11 cellular contexts compared by ENCODE assay signal in genomic region chr3:170726976-170727661, GRCh38.
DNase-seq lines count a peak whose midpoint lies in the region; ATAC-seq and TF ChIP-seq lines count a peak whose summit lies in the region.
"Had no signal": no experiment of that assay in that cellular context is flagged by ENCODE, and none has a peak within 500 bp of the region (broad histone marks: within the 10 kb centered on the region; RNA-seq: fewer than 3 reads in every experiment).

No MANE protein-coding gene starts in this region.

- no peak overlapping the region for H3K4me3 Mint-ChIP-seq in WTC11
- H3K4me3 Mint-ChIP-seq: neural crest cell had no signal

- no peaks in the 10 kb centered on the region for H3K9me3 Mint-ChIP-seq in WTC11
- H3K9me3 Mint-ChIP-seq: neural crest cell had no signal

- intact Hi-C loops in esophagus squamous epithelium (cut with DNase I), result no loop called here

- TF ChIP-seq CTCF in esophagus squamous epithelium (IDR thresholded peaks at IDR 0.05), result no peak
- TF ChIP-seq CTCF in retinal pigment epithelial cell (conservative IDR thresholded peaks at IDR 0.05; ENCODE audit: low read depth, low read length), result no peak
- TF ChIP-seq CTCF in WTC11 (IDR thresholded peaks at IDR 0.05), result no peak

- H3K4me1 ChIP-seq in SJCRH30 (peaks cover 20% of the 10 kb centered on the region), esophagus squamous epithelium (peaks cover 0 to 16% (median 8%) of the 10 kb centered on the region in 3 donors)

- ATAC-seq in WTC11, result no peak
- ATAC-seq in stimulated activated naive CD8-positive, alpha-beta T cell treated with anti-CD3 and anti-CD28 coated beads, Interleukin-15, Interleukin-2, amounts not matched to agents 100 U/mL and 50 U/mL, for 24 hours, result no peak
- no peak for ATAC-seq in HG02588 (IDR thresholded peaks at IDR 0.05; ENCODE audit: unreplicated experiment)

- POLR2A ChIA-PET in WTC11 (lab: Charles Lee), result no interaction called here

- H3K27me3 Mint-ChIP-seq in WTC11 (ENCODE audit: low read depth), result no peaks in the 10 kb centered on the region

- H3K36me3 Mint-ChIP-seq in WTC11, result no peaks in the 10 kb centered on the region

- 12 to 21% methylated on average over 2 of the region's 2 CpGs for WGBS in esophagus squamous epithelium, 2 donors

- no peaks in the 10 kb centered on the region for H3K36me3 ChIP-seq in SJCRH30
- H3K36me3 ChIP-seq in esophagus squamous epithelium, result no peaks in the 10 kb centered on the region

- TF ChIP-seq POLR2A in esophagus squamous epithelium (IDR thresholded peaks at IDR 0.05), result no peak

- peak overlapping the region; percentile 90 for H3K27ac ChIP-seq in SJCRH30
- H3K27ac ChIP-seq in esophagus squamous epithelium, result peak overlapping the region in 3 of 4 donors; percentile 20 to 57 (median 57)

- H3K27ac Mint-ChIP-seq in WTC11, result no peak overlapping the region

- H3K9me3 ChIP-seq in SJCRH30 (replicated peaks) (no peaks in the 10 kb centered on the region), esophagus squamous epithelium (no peaks in the 10 kb centered on the region)

- H3K4me3 ChIP-seq in SJCRH30 (no peak overlapping the region), esophagus squamous epithelium (no peak overlapping the region), retinal pigment epithelial cell (ENCODE audit: low read length) (no peak overlapping the region)

- H3K4me1 Mint-ChIP-seq in WTC11, result peaks cover 5% of the 10 kb centered on the region

- DNase-seq in EL, result peak; percentile 91
- DNase-seq in SJCRH30, result no peak
- DNase-seq in esophagus squamous epithelium (lab: John Stamatoyannopoulos, UW), result no peak
- peak; percentile 71 for DNase-seq in retinal pigment epithelial cell (ENCODE audit: low read depth)
- DNase-seq in WTC11 (ENCODE audit: low spot score), result no peak
- no peak for DNase-seq in stimulated activated naive CD8-positive, alpha-beta T cell treated with anti-CD3 and anti-CD28 coated beads, Interleukin-15, Interleukin-2, amounts not matched to agents 100 U/mL and 50 U/mL, for 24 hours
- DNase-seq in activated effector memory CD4-positive, alpha-beta T cell treated with Interleukin-2 at 50 U/mL for 16 hours, result no peak
- DNase-seq: activated CD4-positive, alpha-beta T cell treated with anti-CD3 and anti-CD28 coated beads for 1 hour; KBM-7 had no signal

- CTCF ChIA-PET in WTC11 (lab: Charles Lee), result interaction anchor here (1.5 kb wide), 1 partner anchor 313 kb away, joined by 4 read pairs; no protein-coding TSS in a partner anchor

- H3K27me3 ChIP-seq in SJCRH30 (no peaks in the 10 kb centered on the region), esophagus squamous epithelium (no peaks in the 10 kb centered on the region)

TF ChIP-seq in WTC11, 78 proteins besides CTCF, POLR2A, EP300 and RAD21:
- no peak for TF ChIP-seq NR2C2 (CRISPR knock-in tag; IDR thresholded peaks at IDR 0.05)
- no peak for TF ChIP-seq MXD4 (CRISPR knock-in tag; IDR thresholded peaks at IDR 0.05; ENCODE audit: borderline replicate concordance)
- TF ChIP-seq TEAD1 (CRISPR knock-in tag; IDR thresholded peaks at IDR 0.05), result no peak
- no peak for TF ChIP-seq OVOL2 (CRISPR knock-in tag; IDR thresholded peaks at IDR 0.05; ENCODE audit: borderline replicate concordance)
- no peak for TF ChIP-seq ZNF317 (CRISPR knock-in tag; IDR thresholded peaks at IDR 0.05; ENCODE audit: borderline replicate concordance, low read depth)
- TF ChIP-seq RORB (CRISPR knock-in tag; IDR thresholded peaks at IDR 0.05), result no peak
- TF ChIP-seq FOXP1 (CRISPR knock-in tag; IDR thresholded peaks at IDR 0.05; ENCODE audit: borderline replicate concordance), result no peak
- TF ChIP-seq NR1H2 (CRISPR knock-in tag; IDR thresholded peaks at IDR 0.05), result no peak
- no peak for TF ChIP-seq GRHL2 (CRISPR knock-in tag; IDR thresholded peaks at IDR 0.05; ENCODE audit: insufficient replicate concordance, severe bottlenecking)

Comparison
In these comparisons a context has a peak if more than half of its experiments do, and no peak if none do; other contexts are left out.
1. DNase-seq: peak in EL (single experiment) and retinal pigment epithelial cell (single experiment); none in SJCRH30 (0 of 2), esophagus squamous epithelium (single experiment), WTC11 (single experiment), stimulated activated naive CD8-positive, alpha-beta T cell treated with anti-CD3 and anti-CD28 coated beads, Interleukin-15, Interleukin-2, amounts not matched to agents 100 U/mL and 50 U/mL, for 24 hours (single experiment) and activated effector memory CD4-positive, alpha-beta T cell treated with Interleukin-2 at 50 U/mL for 16 hours (single experiment).